ENCODE assay signal across 20 cellular contexts in genomic region chr2:180449171-180449570, GRCh38.
A peak's percentile ranks its signal among the peaks of the same experiment; 100 is the strongest.
DNase-seq lines count a peak whose midpoint lies in the region; ATAC-seq and TF ChIP-seq lines count a peak whose summit lies in the region.
"Had no signal": no experiment of that assay in that cellular context is flagged by ENCODE, and none has a peak within 500 bp of the region (broad histone marks: within the 10 kb centered on the region; RNA-seq: fewer than 3 reads in every experiment).

No MANE protein-coding gene starts in this region.

- H3K27me3 Mint-ChIP-seq in glutamatergic neuron (ENCODE audit: unreplicated experiment), result peaks cover 3% of the 10 kb centered on the region

- no peak overlapping the region for H3K4me3 Mint-ChIP-seq in glutamatergic neuron (ENCODE audit: unreplicated experiment)
- H3K4me3 Mint-ChIP-seq: H9, HFFc6 had no signal

- H3K4me1 Mint-ChIP-seq in glutamatergic neuron (ENCODE audit: low read depth, unreplicated experiment), result peaks cover 4% of the 10 kb centered on the region
- H3K4me1 Mint-ChIP-seq: H9 had no signal

- DNase-seq in G401 (ENCODE audit: low spot score) (peak; percentile 85), NCI-H82 treated with DMSO at 0.1 percent for 48 hours (lab: John Stamatoyannopoulos, UW; ENCODE audit: unreplicated experiment) (peak; percentile 99), cerebellum (ENCODE audit: low spot score) (peak; percentile 58), glutamatergic neuron (no peak), CD1c-positive myeloid dendritic cell (ENCODE audit: extremely low spot score) (no peak), NCI-H1436 treated with DMSO at 0.1 percent for 48 hours (lab: John Stamatoyannopoulos, UW) (no peak)
- DNase-seq: H9, HFFc6, MM.1S, NCI-H1092, NCI-H1436, NCI-H1930, NCI-H510A, NCI-H774, OCI-M1, SJCRH30 had no signal

- H3K9me3 Mint-ChIP-seq in glutamatergic neuron (ENCODE audit: unreplicated experiment), result no peaks in the 10 kb centered on the region
- H3K9me3 Mint-ChIP-seq: H9, HFFc6 had no signal

- ATAC-seq in SK-N-SH treated with all-trans-retinoic acid at 6 μM for 48 hours (no peak), HG02840 (IDR thresholded peaks at IDR 0.05; ENCODE audit: low FRiP score, unreplicated experiment) (no peak)
- ATAC-seq: HepG2, K562 had no signal

- peak overlapping the region; percentile 6 for H3K27ac Mint-ChIP-seq in glutamatergic neuron (ENCODE audit: unreplicated experiment)
- H3K27ac Mint-ChIP-seq: H9, HFFc6 had no signal

- in situ Hi-C loops in G401 (cut with HindIII; ENCODE audit: low sequenced_read_pairs), result no loop called here

- H3K36me3 Mint-ChIP-seq in glutamatergic neuron (ENCODE audit: unreplicated experiment), result no peaks in the 10 kb centered on the region

- TF ChIP-seq CTCF in glutamatergic neuron (IDR thresholded peaks at IDR 0.05; ENCODE audit: partially characterized antibody, unreplicated experiment), result no peak

TF ChIP-seq in SK-N-SH treated with all-trans-retinoic acid at 6 μM for 48 hours, 23 proteins besides CTCF, POLR2A, EP300 and RAD21:
- TF ChIP-seq ZNF8 (CRISPR knock-in tag; IDR thresholded peaks at IDR 0.05) (no peak), ARNTL (CRISPR knock-in tag; IDR thresholded peaks at IDR 0.05; ENCODE audit: borderline replicate concordance, low read depth) (no peak), OSR1 (CRISPR knock-in tag; IDR thresholded peaks at IDR 0.05) (no peak), ZFP3 (CRISPR knock-in tag; IDR thresholded peaks at IDR 0.05) (no peak), ZNF565 (CRISPR knock-in tag; conservative IDR thresholded peaks at IDR 0.05; ENCODE audit: low read depth) (no peak)
- TF ChIP-seq, protein P1, sequence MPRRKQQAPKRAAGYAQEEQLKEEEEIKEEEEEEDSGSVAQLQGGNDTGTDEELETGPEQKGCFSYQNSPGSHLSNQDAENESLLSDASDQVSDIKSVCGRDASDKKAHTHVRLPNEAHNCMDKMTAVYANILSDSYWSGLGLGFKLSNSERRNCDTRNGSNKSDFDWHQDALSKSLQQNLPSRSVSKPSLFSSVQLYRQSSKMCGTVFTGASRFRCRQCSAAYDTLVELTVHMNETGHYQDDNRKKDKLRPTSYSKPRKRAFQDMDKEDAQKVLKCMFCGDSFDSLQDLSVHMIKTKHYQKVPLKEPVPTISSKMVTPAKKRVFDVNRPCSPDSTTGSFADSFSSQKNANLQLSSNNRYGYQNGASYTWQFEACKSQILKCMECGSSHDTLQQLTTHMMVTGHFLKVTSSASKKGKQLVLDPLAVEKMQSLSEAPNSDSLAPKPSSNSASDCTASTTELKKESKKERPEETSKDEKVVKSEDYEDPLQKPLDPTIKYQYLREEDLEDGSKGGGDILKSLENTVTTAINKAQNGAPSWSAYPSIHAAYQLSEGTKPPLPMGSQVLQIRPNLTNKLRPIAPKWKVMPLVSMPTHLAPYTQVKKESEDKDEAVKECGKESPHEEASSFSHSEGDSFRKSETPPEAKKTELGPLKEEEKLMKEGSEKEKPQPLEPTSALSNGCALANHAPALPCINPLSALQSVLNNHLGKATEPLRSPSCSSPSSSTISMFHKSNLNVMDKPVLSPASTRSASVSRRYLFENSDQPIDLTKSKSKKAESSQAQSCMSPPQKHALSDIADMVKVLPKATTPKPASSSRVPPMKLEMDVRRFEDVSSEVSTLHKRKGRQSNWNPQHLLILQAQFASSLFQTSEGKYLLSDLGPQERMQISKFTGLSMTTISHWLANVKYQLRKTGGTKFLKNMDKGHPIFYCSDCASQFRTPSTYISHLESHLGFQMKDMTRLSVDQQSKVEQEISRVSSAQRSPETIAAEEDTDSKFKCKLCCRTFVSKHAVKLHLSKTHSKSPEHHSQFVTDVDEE (CRISPR knock-in tag; IDR thresholded peaks at IDR 0.05), result no peak

Comparison
In these comparisons a context has a peak if more than half of its experiments do, and no peak if none do; other contexts are left out.
1. DNase-seq: peak in G401 (single experiment), NCI-H82 treated with DMSO at 0.1 percent for 48 hours (single experiment) and cerebellum (single experiment); none in glutamatergic neuron (single experiment), CD1c-positive myeloid dendritic cell (single experiment) and NCI-H1436 treated with DMSO at 0.1 percent for 48 hours (single experiment).